Comparison of ENCODE assay signal across 1 cellular context in genomic region chr11:17932472-17932871, GRCh38.
TF ChIP-seq lines count a peak whose summit lies in the region.

No MANE protein-coding gene starts in this region.

TF ChIP-seq in H1, 55 proteins besides CTCF, POLR2A, EP300 and RAD21 (continued from another document):
- TF ChIP-seq NANOG (IDR thresholded peaks at IDR 0.05; ENCODE audit: insufficient read depth, low read depth, low read length, poor library complexity, severe bottlenecking) (no peak), ZNF274 (IDR thresholded peaks at IDR 0.05; ENCODE audit: borderline replicate concordance, extremely low read depth, low read length) (no peak), NRF1 (IDR thresholded peaks at IDR 0.05; ENCODE audit: low read depth, low read length) (no peak), CHD1 (IDR thresholded peaks at IDR 0.05; ENCODE audit: low read depth, low read length) (no peak), POU5F1 (IDR thresholded peaks at IDR 0.05; ENCODE audit: low read depth, low read length) (no peak), CHD7 (IDR thresholded peaks at IDR 0.05; ENCODE audit: insufficient replicate concordance, low read length) (no peak), BRCA1 (IDR thresholded peaks at IDR 0.05; ENCODE audit: low read depth, low read length) (no peak), MAFK (IDR thresholded peaks at IDR 0.05; ENCODE audit: low read depth, low read length) (no peak), CBX8 (IDR thresholded peaks at IDR 0.05; ENCODE audit: borderline replicate concordance, low read depth, low read length) (no peak), JUN (IDR thresholded peaks at IDR 0.05; ENCODE audit: low read depth, low read length) (no peak), CREB1 (IDR thresholded peaks at IDR 0.05) (no peak), BACH1 (IDR thresholded peaks at IDR 0.05; ENCODE audit: low read length) (no peak), SRF (IDR thresholded peaks at IDR 0.05; ENCODE audit: low read depth, low read length) (no peak), TEAD4 (IDR thresholded peaks at IDR 0.05; ENCODE audit: low read depth, low read length) (no peak), SP4 (IDR thresholded peaks at IDR 0.05; ENCODE audit: low read length) (no peak), CBX5 (IDR thresholded peaks at IDR 0.05; ENCODE audit: low read depth, low read length) (no peak)
